Comparison of ENCODE assay signal across 7 cellular contexts in genomic region chr5:55994502-55994997, GRCh38. TPM values are rescaled to one million over a fixed set of nuclear protein-coding genes. Genes with fewer than 3 reads are reported as not detected.
DNase-seq lines count a peak whose midpoint lies in the region; ATAC-seq and TF ChIP-seq lines count a peak whose summit lies in the region.

TSS of gene IL6ST (minus strand) at chr5:55994963. CDS start at chr5:55976278, 18,685 bp downstream.

- no peaks in the 10 kb centered on the region for H3K36me3 Mint-ChIP-seq in IgD-negative memory B cell
- H3K36me3 Mint-ChIP-seq in activated T-cell treated with anti-CD3 and anti-CD28 coated beads, Interleukin-2, amount 50 U/mL, for 4 hours (ENCODE audit: insufficient read depth), result peaks cover 26% of the 10 kb centered on the region
- H3K36me3 Mint-ChIP-seq in natural killer cell treated with Interleukin-12 subunit alpha and Interleukin-12 subunit beta and Interleukin-15 and Interleukin-18, amount 100 ng/mL, for 72 hours, result peaks cover 22% of the 10 kb centered on the region

- H3K4me3 ChIP-seq in GM12865 (ENCODE audit: low read depth, low read length), result peak within 1 kb of the TSS; percentile 98

- H3K27ac Mint-ChIP-seq in IgD-negative memory B cell, result peak within 1 kb of the TSS; percentile 72 to 98 (median 98)
- H3K27ac Mint-ChIP-seq in natural killer cell treated with Interleukin-12 subunit alpha and Interleukin-12 subunit beta and Interleukin-15 and Interleukin-18, amount 100 ng/mL, for 72 hours, result peak within 1 kb of the TSS; percentile 89 to 96

- TF ChIP-seq CTCF in GM12865 (IDR thresholded peaks at IDR 0.05; ENCODE audit: insufficient read depth, low read depth, low read length, missing control alignments), result no peak

- ATAC-seq in GM21576 (IDR thresholded peaks at IDR 0.05; ENCODE audit: unreplicated experiment), result peak; percentile 36
- peak; percentile 5 to 6 for ATAC-seq in activated T-cell treated with anti-CD3 and anti-CD28 coated beads, Interleukin-2, amount 50 U/mL, for 4 hours
- ATAC-seq in natural killer cell treated with Interleukin-12 subunit alpha and Interleukin-12 subunit beta and Interleukin-15 and Interleukin-18, amount 100 ng/mL, for 72 hours, result peak in 1 of 2 donors; percentile 54

- DNase-seq in GM12865 (ENCODE audit: low read depth) (no peak), fibroblast of peridontal ligament (ENCODE audit: extremely low read depth) (peak; percentile 74), DMS114 treated with DMSO at 0.1 percent for 48 hours (lab: John Stamatoyannopoulos, UW; ENCODE audit: unreplicated experiment) (no peak)
- DNase-seq in activated T-cell treated with anti-CD3 and anti-CD28 coated beads, Interleukin-2, amount 50 U/mL, for 4 hours, result no peak
- peak; percentile 76 for DNase-seq in natural killer cell treated with Interleukin-12 subunit alpha and Interleukin-12 subunit beta and Interleukin-15 and Interleukin-18, amount 100 ng/mL, for 72 hours (ENCODE audit: low spot score)

- H3K4me3 Mint-ChIP-seq in IgD-negative memory B cell, result peak within 1 kb of the TSS; percentile 91 to 98 (median 96)
- H3K4me3 Mint-ChIP-seq in activated T-cell treated with anti-CD3 and anti-CD28 coated beads, Interleukin-2, amount 50 U/mL, for 4 hours, result peak within 1 kb of the TSS; percentile 99
- H3K4me3 Mint-ChIP-seq in natural killer cell treated with Interleukin-12 subunit alpha and Interleukin-12 subunit beta and Interleukin-15 and Interleukin-18, amount 100 ng/mL, for 72 hours, result peak within 1 kb of the TSS; percentile 93

- no peaks in the 10 kb centered on the region for H3K9me3 Mint-ChIP-seq in IgD-negative memory B cell
- H3K9me3 Mint-ChIP-seq in activated T-cell treated with anti-CD3 and anti-CD28 coated beads, Interleukin-2, amount 50 U/mL, for 4 hours, result peaks cover 5% of the 10 kb centered on the region
- H3K9me3 Mint-ChIP-seq in natural killer cell treated with Interleukin-12 subunit alpha and Interleukin-12 subunit beta and Interleukin-15 and Interleukin-18, amount 100 ng/mL, for 72 hours, result peaks cover 4% of the 10 kb centered on the region

- H3K4me1 Mint-ChIP-seq in IgD-negative memory B cell, result peaks cover 6 to 29% (median 10%) of the 10 kb centered on the region in 3 donors
- H3K4me1 Mint-ChIP-seq in activated T-cell treated with anti-CD3 and anti-CD28 coated beads, Interleukin-2, amount 50 U/mL, for 4 hours (ENCODE audit: low read depth), result peaks cover 57% of the 10 kb centered on the region
- peaks cover 36 to 51% of the 10 kb centered on the region in 2 donors for H3K4me1 Mint-ChIP-seq in natural killer cell treated with Interleukin-12 subunit alpha and Interleukin-12 subunit beta and Interleukin-15 and Interleukin-18, amount 100 ng/mL, for 72 hours (ENCODE audit: low read depth in 2 of 2)

- peaks cover 2% of the 10 kb centered on the region for H3K27me3 Mint-ChIP-seq in IgD-negative memory B cell
- no peaks in the 10 kb centered on the region for H3K27me3 Mint-ChIP-seq in activated T-cell treated with anti-CD3 and anti-CD28 coated beads, Interleukin-2, amount 50 U/mL, for 4 hours (ENCODE audit: low read depth)
- H3K27me3 Mint-ChIP-seq in natural killer cell treated with Interleukin-12 subunit alpha and Interleukin-12 subunit beta and Interleukin-15 and Interleukin-18, amount 100 ng/mL, for 72 hours, result peaks cover 0 to 10% of the 10 kb centered on the region in 2 donors

RNA-seq across cellular contexts. Expression of gene IL6ST, which starts in this region (rescaled TPM):
- 4.9 TPM for polyA plus RNA-seq in IgD-negative memory B cell
- 10 to 100 TPM; 74.9 to 97.1 (median 79.1) TPM for total RNA-seq in activated T-cell treated with anti-CD3 and anti-CD28 coated beads, Interleukin-2, amount 50 U/mL, for 4 hours
- 10 to 100 TPM; 52.7 to 55.4 TPM for total RNA-seq in natural killer cell treated with Interleukin-12 subunit alpha and Interleukin-12 subunit beta and Interleukin-15 and Interleukin-18, amount 100 ng/mL, for 72 hours

Comparison
In these comparisons a context has a peak if more than half of its experiments do, and no peak if none do; other contexts are left out.
1. DNase-seq: peak in fibroblast of peridontal ligament (single experiment) and natural killer cell treated with Interleukin-12 subunit alpha and Interleukin-12 subunit beta and Interleukin-15 and Interleukin-18, amount 100 ng/mL, for 72 hours (single experiment); none in GM12865 (single experiment), activated T-cell treated with anti-CD3 and anti-CD28 coated beads, Interleukin-2, amount 50 U/mL, for 4 hours (single experiment) and DMS114 treated with DMSO at 0.1 percent for 48 hours (single experiment).
2. Peak in every context shown above with its lines, with median percentiles within 50 percentile points of each other: H3K4me3 Mint-ChIP-seq.